In genomic region chr7:12025246-12025645, GRCh38 we compare ENCODE assay signal across 22 cellular contexts.
"Had no signal": no experiment of that assay in that cellular context is flagged by ENCODE, and none has a peak within 500 bp of the region (broad histone marks: within the 10 kb centered on the region; RNA-seq: fewer than 3 reads in every experiment).

No MANE protein-coding gene starts in this region.

- H3K9me3 Mint-ChIP-seq: activated naive CD8-positive, alpha-beta T cell treated with anti-CD3 and anti-CD28 coated beads for 36 hours; central memory CD8-positive, alpha-beta T cell; endodermal cell; stimulated activated effector memory CD8-positive, alpha-beta T cell treated with anti-CD3 and anti-CD28 coated beads, Interleukin-12 subunit alpha, Interleukin-12 subunit beta, amount 100 ng/mL, for 72 hours; type B pancreatic cell had no signal

- H3K27ac Mint-ChIP-seq: activated CD4-positive, alpha-beta T cell treated with anti-CD3 and anti-CD28 coated beads for 36 hours; activated naive CD8-positive, alpha-beta T cell treated with anti-CD3 and anti-CD28 coated beads for 36 hours; brain; endodermal cell; stimulated activated effector memory CD8-positive, alpha-beta T cell treated with anti-CD3 and anti-CD28 coated beads, Interleukin-12 subunit alpha, Interleukin-12 subunit beta, amount 100 ng/mL, for 72 hours; type B pancreatic cell had no signal

- H3K9me3 ChIP-seq: colonic mucosa, gastrocnemius medialis, sigmoid colon, stomach had no signal

- H3K27me3 Mint-ChIP-seq: brain; central memory CD8-positive, alpha-beta T cell; type B pancreatic cell had no signal

- H3K36me3 Mint-ChIP-seq: activated naive CD8-positive, alpha-beta T cell treated with anti-CD3 and anti-CD28 coated beads for 36 hours; brain; stimulated activated effector memory CD8-positive, alpha-beta T cell treated with anti-CD3 and anti-CD28 coated beads, Interleukin-12 subunit alpha, Interleukin-12 subunit beta, amount 100 ng/mL, for 72 hours; type B pancreatic cell had no signal

- H3K4me3 Mint-ChIP-seq: activated CD4-positive, alpha-beta T cell treated with anti-CD3 and anti-CD28 coated beads for 36 hours; activated naive CD8-positive, alpha-beta T cell treated with anti-CD3 and anti-CD28 coated beads for 36 hours; brain; central memory CD8-positive, alpha-beta T cell; endodermal cell; stimulated activated effector memory CD8-positive, alpha-beta T cell treated with anti-CD3 and anti-CD28 coated beads, Interleukin-12 subunit alpha, Interleukin-12 subunit beta, amount 100 ng/mL, for 72 hours; type B pancreatic cell had no signal

- H3K36me3 ChIP-seq: colonic mucosa, gastrocnemius medialis, left ventricle myocardium inferior, sigmoid colon, stomach had no signal

- H3K4me3 ChIP-seq: colonic mucosa, gastrocnemius medialis, left ventricle myocardium inferior, sigmoid colon, stomach had no signal

- H3K27me3 ChIP-seq: colonic mucosa, gastrocnemius medialis, sigmoid colon, stomach had no signal

- DNase-seq: activated CD4-positive, alpha-beta T cell treated with anti-CD3 and anti-CD28 coated beads for 36 hours; activated CD4-positive, alpha-beta T cell treated with anti-CD3 and anti-CD28 coated beads, Interleukin-2, amount 50 U/mL, for 48 hours; activated naive CD4-positive, alpha-beta T cell; activated naive CD8-positive, alpha-beta T cell treated with anti-CD3 and anti-CD28 coated beads for 36 hours; activated T-cell treated with anti-CD3 and anti-CD28 coated beads for 4 hours; amygdala; colonic mucosa; endodermal cell; gastrocnemius medialis; head of caudate nucleus; kidney; left ventricle myocardium inferior; mammary epithelial cell; occipital lobe; posterior cingulate gyrus; sigmoid colon; stimulated activated CD4-positive, alpha-beta T cell treated with anti-CD3 and anti-CD28 coated beads, Interleukin-4, amount 100 ng/mL, for 24 hours; stomach had no signal

- H3K4me1 Mint-ChIP-seq: activated CD4-positive, alpha-beta T cell treated with anti-CD3 and anti-CD28 coated beads for 36 hours; activated naive CD8-positive, alpha-beta T cell treated with anti-CD3 and anti-CD28 coated beads for 36 hours; central memory CD8-positive, alpha-beta T cell; endodermal cell; stimulated activated effector memory CD8-positive, alpha-beta T cell treated with anti-CD3 and anti-CD28 coated beads, Interleukin-12 subunit alpha, Interleukin-12 subunit beta, amount 100 ng/mL, for 72 hours had no signal

- H3K4me1 ChIP-seq: colonic mucosa, gastrocnemius medialis, left ventricle myocardium inferior, sigmoid colon, stomach had no signal

- ATAC-seq: activated CD4-positive, alpha-beta T cell treated with anti-CD3 and anti-CD28 coated beads for 36 hours; gastrocnemius medialis; stimulated activated effector memory CD8-positive, alpha-beta T cell treated with anti-CD3 and anti-CD28 coated beads, Interleukin-12 subunit alpha, Interleukin-12 subunit beta, amount 100 ng/mL, for 72 hours had no signal

- H3K27ac ChIP-seq: colonic mucosa, gastrocnemius medialis, left ventricle myocardium inferior, sigmoid colon, stomach had no signal
